In genomic region chr9:95107001-95107749, GRCh38 we compare ENCODE assay signal across 13 cellular contexts.
A peak's percentile ranks its signal among the peaks of the same experiment; 100 is the strongest.
DNase-seq lines count a peak whose midpoint lies in the region; ATAC-seq and TF ChIP-seq lines count a peak whose summit lies in the region.
"Had no signal": no experiment of that assay in that cellular context is flagged by ENCODE, and none has a peak within 500 bp of the region (broad histone marks: within the 10 kb centered on the region; RNA-seq: fewer than 3 reads in every experiment).

No MANE protein-coding gene starts in this region.

- H3K4me1 ChIP-seq in SK-N-SH (ENCODE audit: control insufficient read depth in 1 of 2, insufficient read depth in 2 of 2, low read depth in 1 of 2, low read length in 1 of 2) (peaks cover 0 to 36% of the 10 kb centered on the region in 2 experiments; a peak in 1 of 4 replicates), fibroblast of lung (ENCODE audit: control insufficient read depth, extremely low read depth, insufficient read depth, low read length) (peaks cover 2% of the 10 kb centered on the region), uterus (peaks cover 0 to 7% of the 10 kb centered on the region in 2 donors), mesendoderm (ENCODE audit: control insufficient read depth, low read depth, low read length) (no peaks in the 10 kb centered on the region)
- H3K4me1 ChIP-seq: left lung, right lobe of liver had no signal

- H3K36me3 ChIP-seq in SK-N-SH (replicated peaks in 1 of 2; ENCODE audit: control insufficient read depth in 1 of 2, insufficient read depth in 2 of 2, low read length in 1 of 2), result peaks cover 22 to 50% of the 10 kb centered on the region in 2 experiments
- H3K36me3 ChIP-seq in fibroblast of lung (ENCODE audit: control insufficient read depth, insufficient read depth, low read length), result peaks cover 11% of the 10 kb centered on the region
- H3K36me3 ChIP-seq in uterus, result no peaks in the 10 kb centered on the region
- peaks cover 3% of the 10 kb centered on the region for H3K36me3 ChIP-seq in mesendoderm (ENCODE audit: control insufficient read depth, insufficient read depth, low read length)

- H3K18ac ChIP-seq in mesendoderm (ENCODE audit: low read length), result no peak overlapping the region

- H3K4me3 ChIP-seq in SK-N-SH (ENCODE audit: low read depth in 2 of 2, low read length in 1 of 2), result no peak overlapping the region
- H3K4me3 ChIP-seq in fibroblast of lung (replicated peaks in 1 of 4; ENCODE audit: control extremely low read depth in 1 of 4, insufficient read depth in 1 of 4, low read depth in 3 of 4, low read length in 4 of 4), result no peak overlapping the region
- H3K4me3 ChIP-seq in uterus, result no peak overlapping the region
- H3K4me3 ChIP-seq in mesendoderm (ENCODE audit: low read length), result no peak overlapping the region
- H3K4me3 ChIP-seq: left lung, right lobe of liver had no signal

- 88% methylated on average over 18 of the region's 18 CpGs for WGBS in SK-N-SH (ENCODE audit: low lambda C conversion rate)
- WGBS in mesendoderm (ENCODE audit: extremely low coverage, insufficient coverage, low lambda C conversion rate), result no CpG with 5 or more reads among the region's 18 CpGs

- no peak overlapping the region for H2AFZ ChIP-seq in SK-N-SH (ENCODE audit: low read depth)
- H2AFZ ChIP-seq in fibroblast of lung (ENCODE audit: low read length), result no peak overlapping the region

- H2BK5ac ChIP-seq in mesendoderm (ENCODE audit: low read length), result no peak overlapping the region

- H2AK5ac ChIP-seq in mesendoderm (ENCODE audit: low read length), result no peak overlapping the region

- no peak for TF ChIP-seq EP300 in SK-N-SH (IDR thresholded peaks at IDR 0.05; ENCODE audit: borderline replicate concordance in 1 of 2, low read depth in 1 of 2, low read length in 1 of 2)

- intact Hi-C loops in uterus (cut with DNase I; ENCODE audit: low total_unique reads), result no loop called here

- no peak for ATAC-seq in SK-N-SH treated with all-trans-retinoic acid at 6 μM for 48 hours
- ATAC-seq: activated T-helper 17 cell treated with anti-CD3 and anti-CD28 coated beads, Interleukin-2, amount 50 U/mL, for 72 hours; left lung; right lobe of liver had no signal

- H3K9me2 ChIP-seq in SK-N-SH, result no peaks in the 10 kb centered on the region

- POLR2A ChIA-PET in SK-N-SH (lab: Yijun Ruan, JAX), result interaction anchor here (0.6 kb wide), 1 partner anchor 11 kb away, joined by 3 read pairs; no protein-coding TSS in a partner anchor

- H3K23ac ChIP-seq in mesendoderm (ENCODE audit: low read length), result no peak overlapping the region

- CTCF ChIA-PET in SK-N-SH (lab: Yijun Ruan, JAX), result interaction anchor here (0.8 to 1.2 kb wide), 5 partner anchors 10 to 1110 kb away, joined by 3 read pairs; no protein-coding TSS in a partner anchor

- H3K79me1 ChIP-seq in mesendoderm (ENCODE audit: low read length), result no peaks in the 10 kb centered on the region

- no peaks in the 10 kb centered on the region for H3K9me3 ChIP-seq in SK-N-SH
- no peaks in the 10 kb centered on the region for H3K9me3 ChIP-seq in fibroblast of lung (ENCODE audit: control insufficient read depth, insufficient read depth, low read depth, low read length)
- no peaks in the 10 kb centered on the region for H3K9me3 ChIP-seq in uterus
- H3K9me3 ChIP-seq: left lung, right lobe of liver had no signal

- H3K4ac ChIP-seq in mesendoderm (ENCODE audit: low read depth, low read length), result no peak overlapping the region

- H2BK15ac ChIP-seq in mesendoderm (replicated peaks; ENCODE audit: low read depth), result no peak overlapping the region

- H3K27ac ChIP-seq in SK-N-SH (ENCODE audit: low read depth in 2 of 2, low read length in 1 of 2) (no peak overlapping the region; a peak in 1 of 4 replicates), fibroblast of lung (ENCODE audit: insufficient read depth, low read length) (no peak overlapping the region), uterus (peak overlapping the region; percentile 59 to 72), mesendoderm (ENCODE audit: low read depth, low read length) (no peak overlapping the region)
- H3K27ac ChIP-seq: 22Rv1, left lung, right lobe of liver had no signal

- H2BK120ac ChIP-seq in mesendoderm (ENCODE audit: low read depth, low read length), result no peak overlapping the region

- TF ChIP-seq POLR2A in uterus (IDR thresholded peaks at IDR 0.05), result no peak

- no peak overlapping the region for H3K56ac ChIP-seq in mesendoderm (ENCODE audit: low read length)

- TF ChIP-seq RAD21 in SK-N-SH (IDR thresholded peaks at IDR 0.05; ENCODE audit: low read length), result no peak

- H3K79me2 ChIP-seq in SK-N-SH (ENCODE audit: insufficient read depth), result no peaks in the 10 kb centered on the region
- no peaks in the 10 kb centered on the region for H3K79me2 ChIP-seq in fibroblast of lung (ENCODE audit: control insufficient read depth, insufficient read depth, low read length)
- no peaks in the 10 kb centered on the region for H3K79me2 ChIP-seq in mesendoderm (ENCODE audit: control insufficient read depth, insufficient read depth, low read length)

- H4K5ac ChIP-seq in mesendoderm (ENCODE audit: low read length), result no peak overlapping the region

- no peaks in the 10 kb centered on the region for H3F3A ChIP-seq in SK-N-SH (replicated peaks; ENCODE audit: insufficient read depth)

- DNase-seq in SK-N-SH (no peak), fibroblast of lung (ENCODE audit: low read depth in 2 of 2) (peak; percentile 68 to 94), non-pigmented ciliary epithelial cell (ENCODE audit: low read depth) (peak; percentile 68), uterus (peak; percentile 59 to 81), mesendoderm (no peak), NCI-H2081 (lab: John Stamatoyannopoulos, UW) (no peak)
- DNase-seq in activated effector memory CD4-positive, alpha-beta T cell treated with anti-CD3 and anti-CD28 coated beads, Interleukin-2, amount 50 U/mL, for 16 hours, result no peak
- DNase-seq: left lung, NCI-H1694 treated with DMSO at 0.1 percent for 48 hours, right lobe of liver had no signal

- TF ChIP-seq CTCF in SK-N-SH (IDR thresholded peaks at IDR 0.05) (no peak), fibroblast of lung (conservative IDR thresholded peaks at IDR 0.05 in 1 of 2, IDR thresholded peaks at IDR 0.05 in 1 of 2; ENCODE audit: low read depth in 1 of 2, low read length in 2 of 2) (no peak), uterus (IDR thresholded peaks at IDR 0.05) (no peak)

- H3K4me2 ChIP-seq in SK-N-SH (no peak overlapping the region), fibroblast of lung (ENCODE audit: extremely low read depth, insufficient read depth, low read length) (no peak overlapping the region), mesendoderm (ENCODE audit: low read length) (no peak overlapping the region)

- H3K9ac ChIP-seq in SK-N-SH (no peak overlapping the region), fibroblast of lung (ENCODE audit: insufficient read depth, low read length) (no peak overlapping the region), mesendoderm (ENCODE audit: low read length) (no peak overlapping the region)

- no peak overlapping the region for H4K8ac ChIP-seq in mesendoderm (ENCODE audit: low read depth, low read length)

- H3K27me3 ChIP-seq in SK-N-SH (ENCODE audit: insufficient read depth), result no peaks in the 10 kb centered on the region
- no peaks in the 10 kb centered on the region for H3K27me3 ChIP-seq in fibroblast of lung (ENCODE audit: control insufficient read depth, insufficient read depth, low read length)
- no peaks in the 10 kb centered on the region for H3K27me3 ChIP-seq in uterus
- H3K27me3 ChIP-seq in mesendoderm (ENCODE audit: insufficient read depth, low read length, poor library complexity), result no peaks in the 10 kb centered on the region
- H3K27me3 ChIP-seq: left lung, right lobe of liver had no signal

- H4K20me1 ChIP-seq in SK-N-SH (ENCODE audit: insufficient read depth), result no peaks in the 10 kb centered on the region
- H4K20me1 ChIP-seq in fibroblast of lung (ENCODE audit: control insufficient read depth, extremely low read depth, insufficient read depth, low read length), result no peaks in the 10 kb centered on the region

TF ChIP-seq in SK-N-SH, 30 proteins besides CTCF, POLR2A, EP300 and RAD21:
- TF ChIP-seq FOSL2 (IDR thresholded peaks at IDR 0.05; ENCODE audit: borderline replicate concordance, low read depth), result no peak
- TF ChIP-seq NFIC (IDR thresholded peaks at IDR 0.05; ENCODE audit: borderline replicate concordance), result peak; percentile 29

TF ChIP-seq in SK-N-SH treated with all-trans-retinoic acid at 6 μM for 48 hours, 23 proteins besides CTCF, POLR2A, EP300 and RAD21:
- TF ChIP-seq PATZ1 (CRISPR knock-in tag; IDR thresholded peaks at IDR 0.05; ENCODE audit: borderline replicate concordance) (no peak), ESRRG (CRISPR knock-in tag; IDR thresholded peaks at IDR 0.05) (no peak)

Comparison
In these comparisons a context has a peak if more than half of its experiments do, and no peak if none do; other contexts are left out.
1. DNase-seq: peak in fibroblast of lung (2 of 2), non-pigmented ciliary epithelial cell (single experiment) and uterus (2 of 2); none in SK-N-SH (single experiment), mesendoderm (single experiment), activated effector memory CD4-positive, alpha-beta T cell treated with anti-CD3 and anti-CD28 coated beads, Interleukin-2, amount 50 U/mL, for 16 hours (single experiment) and NCI-H2081 (0 of 2).
2. H3K27ac ChIP-seq: peak in uterus (2 of 2); none in SK-N-SH (0 of 2), fibroblast of lung (single experiment) and mesendoderm (single experiment).